1 cellular context compared by ENCODE assay signal in the genomic region with DNA sequence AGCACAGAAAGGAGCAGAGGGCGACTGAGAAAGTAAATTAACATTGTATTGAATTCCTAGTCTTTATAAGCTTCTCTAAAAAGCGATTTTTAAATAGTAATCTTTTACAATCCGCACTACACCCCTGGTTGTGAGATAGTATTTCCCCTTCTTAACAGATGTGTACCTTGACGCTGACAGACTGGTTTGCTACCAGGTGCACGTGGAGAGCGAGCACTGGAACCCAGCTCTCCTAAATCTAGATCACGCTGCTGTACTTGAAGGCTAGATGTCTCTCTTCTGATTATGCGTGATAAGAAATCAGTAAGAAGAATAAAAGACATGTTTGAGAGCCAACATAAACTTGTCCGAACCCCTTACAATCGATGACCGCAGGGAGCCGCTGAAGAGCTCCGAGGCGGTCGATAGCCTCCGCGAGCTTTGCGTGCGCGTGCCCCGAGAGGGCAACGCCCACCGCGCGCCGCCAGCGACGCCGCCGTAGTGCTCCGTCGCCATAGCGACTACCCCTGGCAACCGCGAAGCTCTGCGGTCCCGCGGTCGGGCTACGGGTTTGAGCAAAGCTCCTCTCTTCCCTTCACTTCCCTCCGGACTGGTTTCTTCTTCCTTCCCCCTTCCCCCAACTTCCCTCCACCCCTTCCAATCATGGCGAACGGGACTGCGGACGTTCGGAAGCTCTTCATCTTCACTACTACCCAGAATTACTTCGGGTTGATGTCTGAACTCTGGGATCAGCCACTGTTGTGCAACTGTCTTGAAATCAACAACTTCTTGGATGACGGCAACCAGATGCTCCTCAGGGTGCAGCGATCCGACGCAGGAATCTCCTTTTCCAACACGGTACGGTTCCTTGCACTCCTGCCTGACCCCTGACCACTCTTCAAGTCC.
TF ChIP-seq lines count a peak whose summit lies in the region.

A gene with protein sequence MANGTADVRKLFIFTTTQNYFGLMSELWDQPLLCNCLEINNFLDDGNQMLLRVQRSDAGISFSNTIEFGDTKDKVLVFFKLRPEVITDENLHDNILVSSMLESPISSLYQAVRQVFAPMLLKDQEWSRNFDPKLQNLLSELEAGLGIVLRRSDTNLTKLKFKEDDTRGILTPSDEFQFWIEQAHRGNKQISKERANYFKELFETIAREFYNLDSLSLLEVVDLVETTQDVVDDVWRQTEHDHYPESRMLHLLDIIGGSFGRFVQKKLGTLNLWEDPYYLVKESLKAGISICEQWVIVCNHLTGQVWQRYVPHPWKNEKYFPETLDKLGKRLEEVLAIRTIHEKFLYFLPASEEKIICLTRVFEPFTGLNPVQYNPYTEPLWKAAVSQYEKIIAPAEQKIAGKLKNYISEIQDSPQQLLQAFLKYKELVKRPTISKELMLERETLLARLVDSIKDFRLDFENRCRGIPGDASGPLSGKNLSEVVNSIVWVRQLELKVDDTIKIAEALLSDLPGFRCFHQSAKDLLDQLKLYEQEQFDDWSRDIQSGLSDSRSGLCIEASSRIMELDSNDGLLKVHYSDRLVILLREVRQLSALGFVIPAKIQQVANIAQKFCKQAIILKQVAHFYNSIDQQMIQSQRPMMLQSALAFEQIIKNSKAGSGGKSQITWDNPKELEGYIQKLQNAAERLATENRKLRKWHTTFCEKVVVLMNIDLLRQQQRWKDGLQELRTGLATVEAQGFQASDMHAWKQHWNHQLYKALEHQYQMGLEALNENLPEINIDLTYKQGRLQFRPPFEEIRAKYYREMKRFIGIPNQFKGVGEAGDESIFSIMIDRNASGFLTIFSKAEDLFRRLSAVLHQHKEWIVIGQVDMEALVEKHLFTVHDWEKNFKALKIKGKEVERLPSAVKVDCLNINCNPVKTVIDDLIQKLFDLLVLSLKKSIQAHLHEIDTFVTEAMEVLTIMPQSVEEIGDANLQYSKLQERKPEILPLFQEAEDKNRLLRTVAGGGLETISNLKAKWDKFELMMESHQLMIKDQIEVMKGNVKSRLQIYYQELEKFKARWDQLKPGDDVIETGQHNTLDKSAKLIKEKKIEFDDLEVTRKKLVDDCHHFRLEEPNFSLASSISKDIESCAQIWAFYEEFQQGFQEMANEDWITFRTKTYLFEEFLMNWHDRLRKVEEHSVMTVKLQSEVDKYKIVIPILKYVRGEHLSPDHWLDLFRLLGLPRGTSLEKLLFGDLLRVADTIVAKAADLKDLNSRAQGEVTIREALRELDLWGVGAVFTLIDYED (N-terminal part only) (plus strand): TSS at position 494 of the 885 bp plus-strand sequence. CDS start 149 bp downstream, at position 643.

TF ChIP-seq in WTC11, 78 proteins besides CTCF, POLR2A, EP300 and RAD21 (continued from another document):
- TF ChIP-seq, protein P1, sequence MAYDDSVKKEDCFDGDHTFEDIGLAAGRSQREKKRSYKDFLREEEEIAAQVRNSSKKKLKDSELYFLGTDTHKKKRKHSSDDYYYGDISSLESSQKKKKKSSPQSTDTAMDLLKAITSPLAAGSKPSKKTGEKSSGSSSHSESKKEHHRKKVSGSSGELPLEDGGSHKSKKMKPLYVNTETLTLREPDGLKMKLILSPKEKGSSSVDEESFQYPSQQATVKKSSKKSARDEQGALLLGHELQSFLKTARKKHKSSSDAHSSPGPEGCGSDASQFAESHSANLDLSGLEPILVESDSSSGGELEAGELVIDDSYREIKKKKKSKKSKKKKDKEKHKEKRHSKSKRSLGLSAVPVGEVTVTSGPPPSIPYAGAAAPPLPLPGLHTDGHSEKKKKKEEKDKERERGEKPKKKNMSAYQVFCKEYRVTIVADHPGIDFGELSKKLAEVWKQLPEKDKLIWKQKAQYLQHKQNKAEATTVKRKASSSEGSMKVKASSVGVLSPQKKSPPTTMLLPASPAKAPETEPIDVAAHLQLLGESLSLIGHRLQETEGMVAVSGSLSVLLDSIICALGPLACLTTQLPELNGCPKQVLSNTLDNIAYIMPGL (CRISPR knock-in tag; IDR thresholded peaks at IDR 0.05), result peak; percentile 72
- no peak for TF ChIP-seq FOXP1 (CRISPR knock-in tag; IDR thresholded peaks at IDR 0.05; ENCODE audit: borderline replicate concordance)
- TF ChIP-seq, protein P2, sequence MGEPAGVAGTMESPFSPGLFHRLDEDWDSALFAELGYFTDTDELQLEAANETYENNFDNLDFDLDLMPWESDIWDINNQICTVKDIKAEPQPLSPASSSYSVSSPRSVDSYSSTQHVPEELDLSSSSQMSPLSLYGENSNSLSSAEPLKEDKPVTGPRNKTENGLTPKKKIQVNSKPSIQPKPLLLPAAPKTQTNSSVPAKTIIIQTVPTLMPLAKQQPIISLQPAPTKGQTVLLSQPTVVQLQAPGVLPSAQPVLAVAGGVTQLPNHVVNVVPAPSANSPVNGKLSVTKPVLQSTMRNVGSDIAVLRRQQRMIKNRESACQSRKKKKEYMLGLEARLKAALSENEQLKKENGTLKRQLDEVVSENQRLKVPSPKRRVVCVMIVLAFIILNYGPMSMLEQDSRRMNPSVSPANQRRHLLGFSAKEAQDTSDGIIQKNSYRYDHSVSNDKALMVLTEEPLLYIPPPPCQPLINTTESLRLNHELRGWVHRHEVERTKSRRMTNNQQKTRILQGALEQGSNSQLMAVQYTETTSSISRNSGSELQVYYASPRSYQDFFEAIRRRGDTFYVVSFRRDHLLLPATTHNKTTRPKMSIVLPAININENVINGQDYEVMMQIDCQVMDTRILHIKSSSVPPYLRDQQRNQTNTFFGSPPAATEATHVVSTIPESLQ (CRISPR knock-in tag; IDR thresholded peaks at IDR 0.05), result no peak
- TF ChIP-seq GTF2I (CRISPR knock-in tag; conservative IDR thresholded peaks at IDR 0.05), result no peak
- TF ChIP-seq SP1 (CRISPR knock-in tag; conservative IDR thresholded peaks at IDR 0.05), result peak; percentile 90
- 0 out of 2 replicates have a peak, but pooled peaks have one; percentile 79 for TF ChIP-seq KAT7 (CRISPR knock-in tag; IDR thresholded peaks at IDR 0.05; ENCODE audit: borderline replicate concordance)
- 0 out of 2 replicates have a peak, but pooled peaks have one; percentile 31 for TF ChIP-seq MYBL2 (CRISPR knock-in tag; IDR thresholded peaks at IDR 0.05)
- TF ChIP-seq, protein P3, sequence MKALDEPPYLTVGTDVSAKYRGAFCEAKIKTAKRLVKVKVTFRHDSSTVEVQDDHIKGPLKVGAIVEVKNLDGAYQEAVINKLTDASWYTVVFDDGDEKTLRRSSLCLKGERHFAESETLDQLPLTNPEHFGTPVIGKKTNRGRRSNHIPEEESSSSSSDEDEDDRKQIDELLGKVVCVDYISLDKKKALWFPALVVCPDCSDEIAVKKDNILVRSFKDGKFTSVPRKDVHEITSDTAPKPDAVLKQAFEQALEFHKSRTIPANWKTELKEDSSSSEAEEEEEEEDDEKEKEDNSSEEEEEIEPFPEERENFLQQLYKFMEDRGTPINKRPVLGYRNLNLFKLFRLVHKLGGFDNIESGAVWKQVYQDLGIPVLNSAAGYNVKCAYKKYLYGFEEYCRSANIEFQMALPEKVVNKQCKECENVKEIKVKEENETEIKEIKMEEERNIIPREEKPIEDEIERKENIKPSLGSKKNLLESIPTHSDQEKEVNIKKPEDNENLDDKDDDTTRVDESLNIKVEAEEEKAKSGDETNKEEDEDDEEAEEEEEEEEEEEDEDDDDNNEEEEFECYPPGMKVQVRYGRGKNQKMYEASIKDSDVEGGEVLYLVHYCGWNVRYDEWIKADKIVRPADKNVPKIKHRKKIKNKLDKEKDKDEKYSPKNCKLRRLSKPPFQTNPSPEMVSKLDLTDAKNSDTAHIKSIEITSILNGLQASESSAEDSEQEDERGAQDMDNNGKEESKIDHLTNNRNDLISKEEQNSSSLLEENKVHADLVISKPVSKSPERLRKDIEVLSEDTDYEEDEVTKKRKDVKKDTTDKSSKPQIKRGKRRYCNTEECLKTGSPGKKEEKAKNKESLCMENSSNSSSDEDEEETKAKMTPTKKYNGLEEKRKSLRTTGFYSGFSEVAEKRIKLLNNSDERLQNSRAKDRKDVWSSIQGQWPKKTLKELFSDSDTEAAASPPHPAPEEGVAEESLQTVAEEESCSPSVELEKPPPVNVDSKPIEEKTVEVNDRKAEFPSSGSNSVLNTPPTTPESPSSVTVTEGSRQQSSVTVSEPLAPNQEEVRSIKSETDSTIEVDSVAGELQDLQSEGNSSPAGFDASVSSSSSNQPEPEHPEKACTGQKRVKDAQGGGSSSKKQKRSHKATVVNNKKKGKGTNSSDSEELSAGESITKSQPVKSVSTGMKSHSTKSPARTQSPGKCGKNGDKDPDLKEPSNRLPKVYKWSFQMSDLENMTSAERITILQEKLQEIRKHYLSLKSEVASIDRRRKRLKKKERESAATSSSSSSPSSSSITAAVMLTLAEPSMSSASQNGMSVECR (CRISPR knock-in tag; IDR thresholded peaks at IDR 0.05; ENCODE audit: borderline replicate concordance), result 0 out of 2 replicates have a peak, but pooled peaks have one; percentile 53
- no peak for TF ChIP-seq ATF1 (CRISPR knock-in tag; IDR thresholded peaks at IDR 0.05)
- no peak for TF ChIP-seq ZNF232 (CRISPR knock-in tag; IDR thresholded peaks at IDR 0.05)
- TF ChIP-seq, protein P4, sequence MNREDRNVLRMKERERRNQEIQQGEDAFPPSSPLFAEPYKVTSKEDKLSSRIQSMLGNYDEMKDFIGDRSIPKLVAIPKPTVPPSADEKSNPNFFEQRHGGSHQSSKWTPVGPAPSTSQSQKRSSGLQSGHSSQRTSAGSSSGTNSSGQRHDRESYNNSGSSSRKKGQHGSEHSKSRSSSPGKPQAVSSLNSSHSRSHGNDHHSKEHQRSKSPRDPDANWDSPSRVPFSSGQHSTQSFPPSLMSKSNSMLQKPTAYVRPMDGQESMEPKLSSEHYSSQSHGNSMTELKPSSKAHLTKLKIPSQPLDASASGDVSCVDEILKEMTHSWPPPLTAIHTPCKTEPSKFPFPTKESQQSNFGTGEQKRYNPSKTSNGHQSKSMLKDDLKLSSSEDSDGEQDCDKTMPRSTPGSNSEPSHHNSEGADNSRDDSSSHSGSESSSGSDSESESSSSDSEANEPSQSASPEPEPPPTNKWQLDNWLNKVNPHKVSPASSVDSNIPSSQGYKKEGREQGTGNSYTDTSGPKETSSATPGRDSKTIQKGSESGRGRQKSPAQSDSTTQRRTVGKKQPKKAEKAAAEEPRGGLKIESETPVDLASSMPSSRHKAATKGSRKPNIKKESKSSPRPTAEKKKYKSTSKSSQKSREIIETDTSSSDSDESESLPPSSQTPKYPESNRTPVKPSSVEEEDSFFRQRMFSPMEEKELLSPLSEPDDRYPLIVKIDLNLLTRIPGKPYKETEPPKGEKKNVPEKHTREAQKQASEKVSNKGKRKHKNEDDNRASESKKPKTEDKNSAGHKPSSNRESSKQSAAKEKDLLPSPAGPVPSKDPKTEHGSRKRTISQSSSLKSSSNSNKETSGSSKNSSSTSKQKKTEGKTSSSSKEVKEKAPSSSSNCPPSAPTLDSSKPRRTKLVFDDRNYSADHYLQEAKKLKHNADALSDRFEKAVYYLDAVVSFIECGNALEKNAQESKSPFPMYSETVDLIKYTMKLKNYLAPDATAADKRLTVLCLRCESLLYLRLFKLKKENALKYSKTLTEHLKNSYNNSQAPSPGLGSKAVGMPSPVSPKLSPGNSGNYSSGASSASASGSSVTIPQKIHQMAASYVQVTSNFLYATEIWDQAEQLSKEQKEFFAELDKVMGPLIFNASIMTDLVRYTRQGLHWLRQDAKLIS (CRISPR knock-in tag; IDR thresholded peaks at IDR 0.05; ENCODE audit: borderline replicate concordance), result no peak
- TF ChIP-seq, protein P5, sequence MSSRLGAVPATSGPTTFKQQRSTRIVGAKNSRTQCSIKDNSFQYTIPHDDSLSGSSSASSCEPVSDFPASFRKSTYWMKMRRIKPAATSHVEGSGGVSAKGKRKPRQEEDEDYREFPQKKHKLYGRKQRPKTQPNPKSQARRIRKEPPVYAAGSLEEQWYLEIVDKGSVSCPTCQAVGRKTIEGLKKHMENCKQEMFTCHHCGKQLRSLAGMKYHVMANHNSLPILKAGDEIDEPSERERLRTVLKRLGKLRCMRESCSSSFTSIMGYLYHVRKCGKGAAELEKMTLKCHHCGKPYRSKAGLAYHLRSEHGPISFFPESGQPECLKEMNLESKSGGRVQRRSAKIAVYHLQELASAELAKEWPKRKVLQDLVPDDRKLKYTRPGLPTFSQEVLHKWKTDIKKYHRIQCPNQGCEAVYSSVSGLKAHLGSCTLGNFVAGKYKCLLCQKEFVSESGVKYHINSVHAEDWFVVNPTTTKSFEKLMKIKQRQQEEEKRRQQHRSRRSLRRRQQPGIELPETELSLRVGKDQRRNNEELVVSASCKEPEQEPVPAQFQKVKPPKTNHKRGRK (CRISPR knock-in tag; IDR thresholded peaks at IDR 0.05; ENCODE audit: borderline replicate concordance), result no peak
- TF ChIP-seq, protein P6, sequence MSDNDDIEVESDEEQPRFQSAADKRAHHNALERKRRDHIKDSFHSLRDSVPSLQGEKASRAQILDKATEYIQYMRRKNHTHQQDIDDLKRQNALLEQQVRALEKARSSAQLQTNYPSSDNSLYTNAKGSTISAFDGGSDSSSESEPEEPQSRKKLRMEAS (CRISPR knock-in tag; IDR thresholded peaks at IDR 0.05), result peak; percentile 68
- no peak for TF ChIP-seq NFYB (CRISPR knock-in tag; conservative IDR thresholded peaks at IDR 0.05; ENCODE audit: low read depth)
- TF ChIP-seq RORB (CRISPR knock-in tag; IDR thresholded peaks at IDR 0.05), result no peak
- no peak for TF ChIP-seq ZNF121 (CRISPR knock-in tag; IDR thresholded peaks at IDR 0.05)
- no peak for TF ChIP-seq ZNF423 (CRISPR knock-in tag; IDR thresholded peaks at IDR 0.05)
- peak; percentile 96 for TF ChIP-seq ETV6 (CRISPR knock-in tag; IDR thresholded peaks at IDR 0.05)
- TF ChIP-seq, protein P7, sequence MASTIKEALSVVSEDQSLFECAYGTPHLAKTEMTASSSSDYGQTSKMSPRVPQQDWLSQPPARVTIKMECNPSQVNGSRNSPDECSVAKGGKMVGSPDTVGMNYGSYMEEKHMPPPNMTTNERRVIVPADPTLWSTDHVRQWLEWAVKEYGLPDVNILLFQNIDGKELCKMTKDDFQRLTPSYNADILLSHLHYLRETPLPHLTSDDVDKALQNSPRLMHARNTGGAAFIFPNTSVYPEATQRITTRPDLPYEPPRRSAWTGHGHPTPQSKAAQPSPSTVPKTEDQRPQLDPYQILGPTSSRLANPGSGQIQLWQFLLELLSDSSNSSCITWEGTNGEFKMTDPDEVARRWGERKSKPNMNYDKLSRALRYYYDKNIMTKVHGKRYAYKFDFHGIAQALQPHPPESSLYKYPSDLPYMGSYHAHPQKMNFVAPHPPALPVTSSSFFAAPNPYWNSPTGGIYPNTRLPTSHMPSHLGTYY (CRISPR knock-in tag; IDR thresholded peaks at IDR 0.05), result no peak
- TF ChIP-seq, protein P8, sequence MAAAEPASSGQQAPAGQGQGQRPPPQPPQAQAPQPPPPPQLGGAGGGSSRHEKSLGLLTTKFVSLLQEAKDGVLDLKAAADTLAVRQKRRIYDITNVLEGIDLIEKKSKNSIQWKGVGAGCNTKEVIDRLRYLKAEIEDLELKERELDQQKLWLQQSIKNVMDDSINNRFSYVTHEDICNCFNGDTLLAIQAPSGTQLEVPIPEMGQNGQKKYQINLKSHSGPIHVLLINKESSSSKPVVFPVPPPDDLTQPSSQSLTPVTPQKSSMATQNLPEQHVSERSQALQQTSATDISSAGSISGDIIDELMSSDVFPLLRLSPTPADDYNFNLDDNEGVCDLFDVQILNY (CRISPR knock-in tag; IDR thresholded peaks at IDR 0.05), result 0 out of 2 replicates have a peak, but pooled peaks have one; percentile 26
- peak; percentile 22; the same call in 1 of the 2 replicates for TF ChIP-seq GABPB1 (CRISPR knock-in tag; IDR thresholded peaks at IDR 0.05)
- TF ChIP-seq, protein P9, sequence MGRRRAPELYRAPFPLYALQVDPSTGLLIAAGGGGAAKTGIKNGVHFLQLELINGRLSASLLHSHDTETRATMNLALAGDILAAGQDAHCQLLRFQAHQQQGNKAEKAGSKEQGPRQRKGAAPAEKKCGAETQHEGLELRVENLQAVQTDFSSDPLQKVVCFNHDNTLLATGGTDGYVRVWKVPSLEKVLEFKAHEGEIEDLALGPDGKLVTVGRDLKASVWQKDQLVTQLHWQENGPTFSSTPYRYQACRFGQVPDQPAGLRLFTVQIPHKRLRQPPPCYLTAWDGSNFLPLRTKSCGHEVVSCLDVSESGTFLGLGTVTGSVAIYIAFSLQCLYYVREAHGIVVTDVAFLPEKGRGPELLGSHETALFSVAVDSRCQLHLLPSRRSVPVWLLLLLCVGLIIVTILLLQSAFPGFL (CRISPR knock-in tag; IDR thresholded peaks at IDR 0.05; ENCODE audit: borderline replicate concordance), result no peak
